Comparison of ENCODE assay signal across 12 cellular contexts in genomic region chr14:91332448-91333059, GRCh38.
DNase-seq lines count a peak whose midpoint lies in the region; ATAC-seq and TF ChIP-seq lines count a peak whose summit lies in the region.
"Had no signal": no experiment of that assay in that cellular context is flagged by ENCODE, and none has a peak within 500 bp of the region (broad histone marks: within the 10 kb centered on the region; RNA-seq: fewer than 3 reads in every experiment).

No MANE protein-coding gene starts in this region.

- H3K36me3 ChIP-seq in right lobe of liver (no peaks in the 10 kb centered on the region), upper lobe of left lung (peaks cover 0 to 24% (median 9%) of the 10 kb centered on the region in 4 donors), BE2C (no peaks in the 10 kb centered on the region)

- TF ChIP-seq CTCF in right lobe of liver (IDR thresholded peaks at IDR 0.05) (no peak), upper lobe of left lung (IDR thresholded peaks at IDR 0.05) (no peak), BE2C (IDR thresholded peaks at IDR 0.05; ENCODE audit: low read depth, low read length) (no peak)

- H3K9me3 ChIP-seq in right lobe of liver (no peaks in the 10 kb centered on the region), upper lobe of left lung (no peaks in the 10 kb centered on the region), BE2C (no peaks in the 10 kb centered on the region)
- H3K9me3 ChIP-seq: heart left ventricle had no signal

- no peak for TF ChIP-seq POLR2A in right lobe of liver (IDR thresholded peaks at IDR 0.05)
- no peak for TF ChIP-seq POLR2A in upper lobe of left lung (IDR thresholded peaks at IDR 0.05)

- peak overlapping the region; percentile 11 for H3K4me3 Mint-ChIP-seq in activated naive CD4-positive, alpha-beta T cell treated with anti-CD3 and anti-CD28 coated beads, Interleukin-2, amount 10 ng/mL, durations not matched to agents 7 days and 5 days
- peak overlapping the region; percentile 37 for H3K4me3 Mint-ChIP-seq in activated T-helper 17 cell treated with anti-CD3 and anti-CD28 coated beads, Interleukin-2, amount 50 U/mL, for 72 hours

- peaks cover 59% of the 10 kb centered on the region for H3K4me1 Mint-ChIP-seq in activated naive CD4-positive, alpha-beta T cell treated with anti-CD3 and anti-CD28 coated beads, Interleukin-2, amount 10 ng/mL, durations not matched to agents 7 days and 5 days
- H3K4me1 Mint-ChIP-seq in activated T-helper 17 cell treated with anti-CD3 and anti-CD28 coated beads, Interleukin-2, amount 50 U/mL, for 72 hours = peaks cover 38% of the 10 kb centered on the region

- no peaks in the 10 kb centered on the region for H3K27me3 ChIP-seq in right lobe of liver
- H3K27me3 ChIP-seq in upper lobe of left lung = no peaks in the 10 kb centered on the region
- no peaks in the 10 kb centered on the region for H3K27me3 ChIP-seq in BE2C

- no peaks in the 10 kb centered on the region for H3K27me3 Mint-ChIP-seq in activated naive CD4-positive, alpha-beta T cell treated with anti-CD3 and anti-CD28 coated beads, Interleukin-2, amount 10 ng/mL, durations not matched to agents 7 days and 5 days
- no peaks in the 10 kb centered on the region for H3K27me3 Mint-ChIP-seq in activated T-helper 17 cell treated with anti-CD3 and anti-CD28 coated beads, Interleukin-2, amount 50 U/mL, for 72 hours

- no peak for TF ChIP-seq EP300 in upper lobe of left lung (IDR thresholded peaks at IDR 0.05)

- no peak overlapping the region for H3K4me3 ChIP-seq in right lobe of liver
- no peak overlapping the region for H3K4me3 ChIP-seq in upper lobe of left lung
- no peak overlapping the region for H3K4me3 ChIP-seq in BE2C (ENCODE audit: low read depth, low read length)
- H3K4me3 ChIP-seq: heart left ventricle had no signal

- H3K27ac ChIP-seq in right lobe of liver (peak overlapping the region in 1 of 3 donors; percentile 61), upper lobe of left lung (peak overlapping the region in 3 of 4 donors; percentile 1 to 67 (median 34))
- H3K27ac ChIP-seq: heart left ventricle had no signal

- DNase-seq in activated naive CD4-positive, alpha-beta T cell treated with anti-CD3 and anti-CD28 coated beads, Interleukin-2, amount 10 ng/mL, durations not matched to agents 7 days and 5 days = no peak
- no peak for DNase-seq in activated naive CD4-positive, alpha-beta T cell (lab: John Stamatoyannopoulos, UW)
- DNase-seq in right lobe of liver (no peak), upper lobe of left lung (no peak), NCI-H748 treated with DMSO at 0.1 percent for 48 hours (lab: John Stamatoyannopoulos, UW) (no peak), BE2C (no peak)
- DNase-seq: AML-193, mesendoderm, NCI-H1436 had no signal

- intact Hi-C loops in right lobe of liver (cut with DNase I) = no loop called here

- WGBS in right lobe of liver (ENCODE audit: insufficient coverage, low coverage, low lambda C conversion rate, missing lambda C conversion rate) = 30% methylated on average over 15 of the region's 17 CpGs
- 60 to 64% methylated on average over 17 of the region's 17 CpGs for WGBS in upper lobe of left lung, 2 donors

- peaks cover 58% of the 10 kb centered on the region for H3K36me3 Mint-ChIP-seq in activated naive CD4-positive, alpha-beta T cell treated with anti-CD3 and anti-CD28 coated beads, Interleukin-2, amount 10 ng/mL, durations not matched to agents 7 days and 5 days
- peaks cover 82% of the 10 kb centered on the region for H3K36me3 Mint-ChIP-seq in activated T-helper 17 cell treated with anti-CD3 and anti-CD28 coated beads, Interleukin-2, amount 50 U/mL, for 72 hours (ENCODE audit: low read depth)

- H3K4me1 ChIP-seq in right lobe of liver (peaks cover 0 to 19% (median 6%) of the 10 kb centered on the region in 4 donors), upper lobe of left lung (peaks cover 35 to 42% (median 38%) of the 10 kb centered on the region in 4 donors), BE2C (no peaks in the 10 kb centered on the region)

- peak overlapping the region; percentile 89 for H3K27ac Mint-ChIP-seq in activated naive CD4-positive, alpha-beta T cell treated with anti-CD3 and anti-CD28 coated beads, Interleukin-2, amount 10 ng/mL, durations not matched to agents 7 days and 5 days
- peak overlapping the region; percentile 93 for H3K27ac Mint-ChIP-seq in activated T-helper 17 cell treated with anti-CD3 and anti-CD28 coated beads, Interleukin-2, amount 50 U/mL, for 72 hours

- CTCF ChIA-PET in activated naive CD4-positive, alpha-beta T cell treated with anti-CD3 and anti-CD28 coated beads, Interleukin-2, amount 10 ng/mL, durations not matched to agents 7 days and 5 days (lab: Charles Lee) = interaction anchor here (1.6 to 2.1 kb wide), 2 partner anchors 9 to 17 kb away, joined by 3 to 10 read pairs; no protein-coding TSS in a partner anchor

- no peak for ATAC-seq in activated T-helper 17 cell treated with anti-CD3 and anti-CD28 coated beads, Interleukin-2, amount 50 U/mL, for 72 hours (replicated peaks)
- ATAC-seq in right lobe of liver (peak; percentile 53 to 66 (median 56)), upper lobe of left lung (ENCODE audit: low FRiP score in 2 of 2) (no peak), HG03095 (IDR thresholded peaks at IDR 0.05; ENCODE audit: unreplicated experiment) (no peak)

- H3K9me3 Mint-ChIP-seq in activated naive CD4-positive, alpha-beta T cell treated with anti-CD3 and anti-CD28 coated beads, Interleukin-2, amount 10 ng/mL, durations not matched to agents 7 days and 5 days = no peaks in the 10 kb centered on the region
- no peaks in the 10 kb centered on the region for H3K9me3 Mint-ChIP-seq in activated T-helper 17 cell treated with anti-CD3 and anti-CD28 coated beads, Interleukin-2, amount 50 U/mL, for 72 hours

Comparison
In these comparisons a context has a peak if more than half of its experiments do, and no peak if none do; other contexts are left out.
1. ATAC-seq: peak in right lobe of liver (4 of 4); none in activated T-helper 17 cell treated with anti-CD3 and anti-CD28 coated beads, Interleukin-2, amount 50 U/mL, for 72 hours (single experiment), upper lobe of left lung (0 of 2) and HG03095 (single experiment).